ENCODE assay signal across 18 cellular contexts in genomic region chr2:74792282-74792681, GRCh38. TPM values are rescaled to one million over a fixed set of nuclear protein-coding genes. Genes with fewer than 3 reads are reported as not detected.
DNase-seq lines count a peak whose midpoint lies in the region; ATAC-seq, FAIRE-seq and TF ChIP-seq lines count a peak whose summit lies in the region.
"Had no signal": no experiment of that assay in that cellular context is flagged by ENCODE, and none has a peak within 500 bp of the region (broad histone marks: within the 10 kb centered on the region; RNA-seq: fewer than 3 reads in every experiment).

No MANE protein-coding gene starts in this region.

- no peaks in the 10 kb centered on the region for H3K79me2 ChIP-seq in HepG2 (ENCODE audit: insufficient read depth, low read length)

- H2AFZ ChIP-seq in HepG2 (ENCODE audit: low read length) = peak overlapping the region; percentile 64

- H3K4me1 ChIP-seq in HepG2 (ENCODE audit: insufficient read depth, low read length) (peaks cover 15% of the 10 kb centered on the region; the same call in 1 of the 2 replicates), right lobe of liver (no peaks in the 10 kb centered on the region)
- H3K4me1 ChIP-seq: A549 had no signal

- H3K9me3 ChIP-seq in HepG2 (ENCODE audit: low read length) = peaks cover 8% of the 10 kb centered on the region; the same call in 1 of the 2 replicates
- H3K9me3 ChIP-seq in right lobe of liver = no peaks in the 10 kb centered on the region

- H3K27me3 ChIP-seq in HepG2 (ENCODE audit: control insufficient read depth in 1 of 2, insufficient read depth in 2 of 2, low read length in 2 of 2) = peaks cover 0 to 3% of the 10 kb centered on the region in 2 experiments; a peak in 2 of 5 replicates
- H3K27me3 ChIP-seq in right lobe of liver = no peaks in the 10 kb centered on the region
- no peaks in the 10 kb centered on the region for H3K27me3 ChIP-seq in brain microvascular endothelial cell (replicated peaks)
- H3K27me3 ChIP-seq: BLaER1 had no signal

- TF ChIP-seq EP300 in HepG2 (IDR thresholded peaks at IDR 0.05; ENCODE audit: low read depth in 2 of 2, low read length in 2 of 2) (no peak), HepG2 (CRISPR knock-in tag; IDR thresholded peaks at IDR 0.05; ENCODE audit: borderline replicate concordance) (no peak)

- H4K20me1 ChIP-seq in HepG2 (ENCODE audit: insufficient read depth, low read length) = no peaks in the 10 kb centered on the region
- H4K20me1 ChIP-seq: BLaER1 had no signal

- in situ Hi-C loops in HepG2 (cut with HindIII; ENCODE audit: extremely low pct_ligation_motif_present, low pct_unique_long_range_greater_than_20kb) (no loop called here), brain microvascular endothelial cell (cut with HindIII; ENCODE audit: low pct_ligation_motif_present, low sequenced_read_pairs) (no loop called here)

- ATAC-seq in HepG2 (peak; percentile 26; the same call in 1 of the 3 replicates), right lobe of liver (no peak), HG03521 (IDR thresholded peaks at IDR 0.05; ENCODE audit: unreplicated experiment) (no peak)
- ATAC-seq: A549, HCT116 had no signal

- CTCF ChIA-PET in HepG2 (lab: Yijun Ruan, JAX; ENCODE audit: low intra/inter-chr PET ratio, low total read pairs) = no interaction called here

- TF ChIP-seq RAD21 in HepG2 (CRISPR knock-in tag; IDR thresholded peaks at IDR 0.05) = no peak

- H3K4me3 ChIP-seq in HepG2 (replicated peaks in 1 of 3; ENCODE audit: insufficient read depth in 1 of 3, low read depth in 2 of 3, low read length in 3 of 3) (no peak overlapping the region; a peak in 1 of 6 replicates), right lobe of liver (no peak overlapping the region), brain microvascular endothelial cell (ENCODE audit: low read depth, low read length) (no peak overlapping the region)
- H3K4me3 ChIP-seq: A549, BLaER1 had no signal

- peak; percentile 37 for DNase-seq in DMS 273 (lab: John Stamatoyannopoulos, UW; ENCODE audit: unreplicated experiment)
- no peak for DNase-seq in DMS 273 treated with DMSO at 0.1 percent for 48 hours (lab: John Stamatoyannopoulos, UW)
- peak; percentile 2 for DNase-seq in NCI-H2196 (lab: John Stamatoyannopoulos, UW; ENCODE audit: unreplicated experiment)
- DNase-seq in NCI-H2196 treated with DMSO at 0.1 percent for 48 hours (lab: John Stamatoyannopoulos, UW; ENCODE audit: unreplicated experiment) = no peak
- no peak for DNase-seq in HepG2 (ENCODE audit: low spot score)
- DNase-seq in right lobe of liver = no peak
- DNase-seq in brain microvascular endothelial cell = no peak
- DNase-seq: CD4-positive, alpha-beta memory T cell; GF-D8; GOT3; H7; HFFc6 had no signal

- H3K4me2 ChIP-seq in HepG2 (ENCODE audit: low read depth, low read length) = peak overlapping the region; percentile 41; the same call in 1 of the 2 replicates
- H3K4me2 ChIP-seq: A549, BLaER1 had no signal

- no peaks in the 10 kb centered on the region for H3K36me3 ChIP-seq in HepG2 (replicated peaks in 1 of 2; ENCODE audit: control insufficient read depth in 1 of 2, insufficient read depth in 2 of 2, low read length in 2 of 2)
- H3K36me3 ChIP-seq in right lobe of liver = no peaks in the 10 kb centered on the region
- H3K36me3 ChIP-seq in brain microvascular endothelial cell (replicated peaks) = no peaks in the 10 kb centered on the region
- H3K36me3 ChIP-seq: BLaER1 had no signal

- no peak for TF ChIP-seq POLR2A in HepG2 (IDR thresholded peaks at IDR 0.05; ENCODE audit: insufficient read depth in 1 of 2, low read depth in 2 of 2, low read length in 2 of 2)
- TF ChIP-seq POLR2A in right lobe of liver (IDR thresholded peaks at IDR 0.05) = no peak

- 55% methylated on average over 5 of the region's 5 CpGs for whole genome bisulfite sequencing in HepG2 (ENCODE audit: low lambda C conversion rate)
- WGBS in right lobe of liver (ENCODE audit: insufficient coverage, low coverage, low lambda C conversion rate, missing lambda C conversion rate) = 76% methylated on average over 2 of the region's 5 CpGs

- FAIRE-seq in HepG2 (lab: Jason Lieb, UNC) = no peak
- FAIRE-seq: A549, HTR-8/SVneo had no signal

- BruUV-seq in HepG2 (replicated peaks; lab: Mats Ljungman, UMichigan) = no TSS peak

- H3K27ac ChIP-seq in HepG2 (ENCODE audit: extremely low read length, insufficient read depth, low read length) = no peak overlapping the region
- H3K27ac ChIP-seq in right lobe of liver = no peak overlapping the region
- no peak overlapping the region for H3K27ac ChIP-seq in brain microvascular endothelial cell
- H3K27ac ChIP-seq: 22Rv1, A549, BLaER1 had no signal

- POLR2A ChIA-PET in HepG2 (lab: Yijun Ruan, JAX) = interaction anchor here (0.6 kb wide), 1 partner anchor 27 kb away, joined by 3 read pairs; no protein-coding TSS in a partner anchor

- intact Hi-C loops in HepG2 (cut with micrococcal nuclease; ENCODE audit: unreplicated experiment) (no loop called here), right lobe of liver (cut with DNase I) (no loop called here)

- no peak overlapping the region for H3K9ac ChIP-seq in HepG2 (ENCODE audit: insufficient read depth, low read depth, low read length)
- H3K9ac ChIP-seq: BLaER1 had no signal

- TF ChIP-seq CTCF in HepG2 (CRISPR knock-in tag; IDR thresholded peaks at IDR 0.05) (no peak), right lobe of liver (IDR thresholded peaks at IDR 0.05) (no peak), brain microvascular endothelial cell (IDR thresholded peaks at IDR 0.05; ENCODE audit: low read depth, low read length, missing control alignments) (no peak)

TF ChIP-seq in HepG2, 621 proteins besides CTCF, POLR2A, EP300 and RAD21:
- TF ChIP-seq KLF11 (CRISPR knock-in tag; IDR thresholded peaks at IDR 0.05) (no peak), ZNF251 (CRISPR knock-in tag; IDR thresholded peaks at IDR 0.05) (no peak), LCORL (IDR thresholded peaks at IDR 0.05) (peak; percentile 55; the same call in 1 of the 2 replicates), LCORL (CRISPR knock-in tag; IDR thresholded peaks at IDR 0.05) (no peak), EED (CRISPR knock-in tag; IDR thresholded peaks at IDR 0.05) (peak; percentile 59; the same call in 1 of the 2 replicates)
- TF ChIP-seq, protein P1, sequence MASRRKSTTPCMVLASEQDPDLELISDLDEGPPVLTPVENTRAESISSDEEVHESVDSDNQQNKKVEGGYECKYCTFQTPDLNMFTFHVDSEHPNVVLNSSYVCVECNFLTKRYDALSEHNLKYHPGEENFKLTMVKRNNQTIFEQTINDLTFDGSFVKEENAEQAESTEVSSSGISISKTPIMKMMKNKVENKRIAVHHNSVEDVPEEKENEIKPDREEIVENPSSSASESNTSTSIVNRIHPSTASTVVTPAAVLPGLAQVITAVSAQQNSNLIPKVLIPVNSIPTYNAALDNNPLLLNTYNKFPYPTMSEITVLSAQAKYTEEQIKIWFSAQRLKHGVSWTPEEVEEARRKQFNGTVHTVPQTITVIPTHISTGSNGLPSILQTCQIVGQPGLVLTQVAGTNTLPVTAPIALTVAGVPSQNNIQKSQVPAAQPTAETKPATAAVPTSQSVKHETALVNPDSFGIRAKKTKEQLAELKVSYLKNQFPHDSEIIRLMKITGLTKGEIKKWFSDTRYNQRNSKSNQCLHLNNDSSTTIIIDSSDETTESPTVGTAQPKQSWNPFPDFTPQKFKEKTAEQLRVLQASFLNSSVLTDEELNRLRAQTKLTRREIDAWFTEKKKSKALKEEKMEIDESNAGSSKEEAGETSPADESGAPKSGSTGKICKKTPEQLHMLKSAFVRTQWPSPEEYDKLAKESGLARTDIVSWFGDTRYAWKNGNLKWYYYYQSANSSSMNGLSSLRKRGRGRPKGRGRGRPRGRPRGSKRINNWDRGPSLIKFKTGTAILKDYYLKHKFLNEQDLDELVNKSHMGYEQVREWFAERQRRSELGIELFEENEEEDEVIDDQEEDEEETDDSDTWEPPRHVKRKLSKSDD (CRISPR knock-in tag; IDR thresholded peaks at IDR 0.05; ENCODE audit: low read depth) = no peak

RNA-seq across cellular contexts. Expression of gene HK2, which starts 41.6 kb away (rescaled TPM):
- total RNA-seq in HepG2 (2016; rRNA removed; fragmentation: Illumina TruSeq; extraction: Trizol) (13.2 and 24.4 TPM in 2 replicates), right lobe of liver (10 to 100 TPM in 1 of 6 experiments, 1 to 10 TPM in 1, under 1 TPM in 4; 0.48 to 23.0 (median 0.87) TPM)
- 1.4 and 1.6 TPM in 2 replicates for total RNA-seq in HepG2 (2016; cell fraction: cytosol; rRNA removed; fragmentation: Illumina TruSeq; extraction: Trizol; ENCODE audit: low read depth)
- 13.6 and 21.9 TPM in 2 replicates for total RNA-seq in HepG2 (2016; cell fraction: insoluble cytoplasmic fraction; rRNA removed; fragmentation: Illumina TruSeq; extraction: Trizol)
- total RNA-seq in HepG2 (2016; cell fraction: membrane; rRNA removed; fragmentation: Illumina TruSeq; extraction: Trizol) = 8.5 and 9.3 TPM in 2 replicates
- 20.3 and 20.8 TPM in 2 replicates for total RNA-seq in HepG2 (2016; cell fraction: nucleus; rRNA removed; fragmentation: Illumina TruSeq; extraction: Trizol)
- polyA plus RNA-seq in HepG2 (2011; rRNA removed) = 97.0 and 101 TPM in 2 replicates
- 69.4 and 70.4 TPM in 2 replicates for polyA plus RNA-seq in HepG2 (2011; cell fraction: cytosol; rRNA removed)
- polyA plus RNA-seq in HepG2 (2011; cell fraction: nucleus; rRNA removed) = 105 and 144 TPM in 2 replicates
- 78.0 and 124 TPM in 2 replicates for polyA plus RNA-seq in HepG2 (2012)
- polyA plus RNA-seq in HepG2 (2016; cell fraction: cytosol; fragmentation: Illumina TruSeq; extraction: Trizol; ENCODE audit: low read depth) = 0.93 and 0.99 TPM in 2 replicates
- 23.2 and 27.3 TPM in 2 replicates for polyA plus RNA-seq in HepG2 (2016; cell fraction: insoluble cytoplasmic fraction; fragmentation: Illumina TruSeq; extraction: Trizol; ENCODE audit: low read depth)
- polyA plus RNA-seq in HepG2 (2016; cell fraction: membrane; fragmentation: Illumina TruSeq; extraction: Trizol; ENCODE audit: low read depth) = 2.8 and 3.5 TPM in 2 replicates
- polyA plus RNA-seq in HepG2 (2016; cell fraction: nucleus; fragmentation: Illumina TruSeq; extraction: Trizol; ENCODE audit: insufficient read depth, low read depth) = 30.1 and 30.3 TPM in 2 replicates
- 69.1 and 358 TPM in 2 replicates for polyA minus RNA-seq in HepG2 (2011; rRNA and poly(A)+ RNA removed; ENCODE audit: low replicate concordance)
- 176 and 190 TPM in 2 replicates for polyA minus RNA-seq in HepG2 (2011; cell fraction: cytosol; rRNA and poly(A)+ RNA removed)
- 176 and 200 TPM in 2 replicates for polyA minus RNA-seq in HepG2 (2011; cell fraction: nucleus; rRNA and poly(A)+ RNA removed)

Comparison
In these comparisons a context has a peak if more than half of its experiments do, and no peak if none do; other contexts are left out.
1. DNase-seq: peak in DMS 273 (single experiment) and NCI-H2196 (single experiment); none in DMS 273 treated with DMSO at 0.1 percent for 48 hours (single experiment), NCI-H2196 treated with DMSO at 0.1 percent for 48 hours (single experiment), HepG2 (single experiment), right lobe of liver (0 of 3) and brain microvascular endothelial cell (single experiment).